Comparison of ENCODE assay signal across 1 cellular context in the genomic region with DNA sequence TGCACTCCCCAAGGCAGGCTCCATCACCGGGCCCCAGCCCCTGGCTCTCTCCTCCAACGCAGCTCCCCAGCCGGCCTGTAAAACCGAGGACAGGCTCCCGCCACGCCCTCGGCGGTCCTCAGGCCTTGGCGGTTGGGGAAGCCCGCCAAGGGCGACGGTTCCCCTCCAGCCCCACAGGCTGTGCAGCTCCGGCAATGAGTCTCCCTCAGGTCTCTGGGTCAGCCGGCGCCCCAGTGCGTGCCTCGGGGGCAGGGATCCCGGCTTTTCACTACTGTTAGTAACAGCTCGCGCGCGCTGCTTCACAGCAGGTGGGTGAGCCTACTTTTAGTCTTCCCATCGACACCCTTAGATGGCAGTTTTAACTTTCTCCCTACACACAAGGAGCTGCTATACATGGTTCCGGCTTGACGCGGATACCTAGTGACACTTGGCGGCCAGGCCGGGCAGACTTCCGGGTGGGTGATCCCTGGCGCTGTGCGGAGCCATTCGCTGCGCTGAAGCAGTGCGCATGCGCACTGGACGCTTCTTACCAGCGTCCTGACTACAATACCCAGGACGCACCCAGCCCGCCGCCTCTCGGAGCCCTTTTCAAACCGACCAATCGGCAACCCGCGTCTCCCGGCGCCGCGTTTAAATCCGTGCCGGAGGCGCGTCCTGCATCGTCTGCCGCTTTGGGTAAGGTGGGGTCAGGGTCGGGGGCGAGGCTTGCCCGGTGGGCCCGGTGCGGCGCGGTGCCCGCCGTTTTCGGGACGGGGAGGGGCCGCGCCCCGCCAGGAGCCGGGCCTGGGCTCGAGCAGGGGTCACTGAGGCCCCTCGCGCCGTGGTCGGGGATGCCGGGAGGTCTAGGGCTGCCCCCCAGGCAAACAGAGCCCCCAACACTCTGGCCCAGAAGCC.
TF ChIP-seq lines count a peak whose summit lies in the region.

A gene with protein sequence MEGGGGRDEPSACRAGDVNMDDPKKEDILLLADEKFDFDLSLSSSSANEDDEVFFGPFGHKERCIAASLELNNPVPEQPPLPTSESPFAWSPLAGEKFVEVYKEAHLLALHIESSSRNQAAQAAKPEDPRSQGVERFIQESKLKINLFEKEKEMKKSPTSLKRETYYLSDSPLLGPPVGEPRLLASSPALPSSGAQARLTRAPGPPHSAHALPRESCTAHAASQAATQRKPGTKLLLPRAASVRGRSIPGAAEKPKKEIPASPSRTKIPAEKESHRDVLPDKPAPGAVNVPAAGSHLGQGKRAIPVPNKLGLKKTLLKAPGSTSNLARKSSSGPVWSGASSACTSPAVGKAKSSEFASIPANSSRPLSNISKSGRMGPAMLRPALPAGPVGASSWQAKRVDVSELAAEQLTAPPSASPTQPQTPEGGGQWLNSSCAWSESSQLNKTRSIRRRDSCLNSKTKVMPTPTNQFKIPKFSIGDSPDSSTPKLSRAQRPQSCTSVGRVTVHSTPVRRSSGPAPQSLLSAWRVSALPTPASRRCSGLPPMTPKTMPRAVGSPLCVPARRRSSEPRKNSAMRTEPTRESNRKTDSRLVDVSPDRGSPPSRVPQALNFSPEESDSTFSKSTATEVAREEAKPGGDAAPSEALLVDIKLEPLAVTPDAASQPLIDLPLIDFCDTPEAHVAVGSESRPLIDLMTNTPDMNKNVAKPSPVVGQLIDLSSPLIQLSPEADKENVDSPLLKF (plus strand): TSS at position 614 of the 894 bp plus-strand sequence. CDS start 531 bp downstream, outside the sequence.

TF ChIP-seq in K562, 482 proteins besides CTCF, POLR2A, EP300 and RAD21 (continued from another document and continues in another):
- TF ChIP-seq, protein P1, sequence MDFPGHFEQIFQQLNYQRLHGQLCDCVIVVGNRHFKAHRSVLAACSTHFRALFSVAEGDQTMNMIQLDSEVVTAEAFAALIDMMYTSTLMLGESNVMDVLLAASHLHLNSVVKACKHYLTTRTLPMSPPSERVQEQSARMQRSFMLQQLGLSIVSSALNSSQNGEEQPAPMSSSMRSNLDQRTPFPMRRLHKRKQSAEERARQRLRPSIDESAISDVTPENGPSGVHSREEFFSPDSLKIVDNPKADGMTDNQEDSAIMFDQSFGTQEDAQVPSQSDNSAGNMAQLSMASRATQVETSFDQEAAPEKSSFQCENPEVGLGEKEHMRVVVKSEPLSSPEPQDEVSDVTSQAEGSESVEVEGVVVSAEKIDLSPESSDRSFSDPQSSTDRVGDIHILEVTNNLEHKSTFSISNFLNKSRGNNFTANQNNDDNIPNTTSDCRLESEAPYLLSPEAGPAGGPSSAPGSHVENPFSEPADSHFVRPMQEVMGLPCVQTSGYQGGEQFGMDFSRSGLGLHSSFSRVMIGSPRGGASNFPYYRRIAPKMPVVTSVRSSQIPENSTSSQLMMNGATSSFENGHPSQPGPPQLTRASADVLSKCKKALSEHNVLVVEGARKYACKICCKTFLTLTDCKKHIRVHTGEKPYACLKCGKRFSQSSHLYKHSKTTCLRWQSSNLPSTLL (IDR thresholded peaks at IDR 0.05), result no peak
- TF ChIP-seq TEAD1 (CRISPR knock-in tag; IDR thresholded peaks at IDR 0.05) (no peak), EWSR1 (IDR thresholded peaks at IDR 0.05; ENCODE audit: borderline replicate concordance, low read depth, partially characterized antibody) (no peak), ZNF609 (CRISPR knock-in tag; IDR thresholded peaks at IDR 0.05; ENCODE audit: borderline replicate concordance) (no peak), HSF4 (CRISPR knock-in tag; IDR thresholded peaks at IDR 0.05; ENCODE audit: borderline replicate concordance) (no peak), BCL6 (CRISPR knock-in tag; IDR thresholded peaks at IDR 0.05) (no peak), TAF15 (IDR thresholded peaks at IDR 0.05; ENCODE audit: low read depth, low read length) (no peak), MCM2 (IDR thresholded peaks at IDR 0.05; ENCODE audit: low read depth) (no peak), ZC3H8 (IDR thresholded peaks at IDR 0.05) (no peak), EP400 (IDR thresholded peaks at IDR 0.05) (peak; percentile 86), GTF2F1 (IDR thresholded peaks at IDR 0.05; ENCODE audit: low read depth, low read length) (peak; percentile 48; the same call in 1 of the 2 replicates), CBX5 (IDR thresholded peaks at IDR 0.05; ENCODE audit: borderline replicate concordance, low read depth) (no peak), ZKSCAN1 (IDR thresholded peaks at IDR 0.05; ENCODE audit: low read depth, low read length) (peak; percentile 57), TAF1 (IDR thresholded peaks at IDR 0.05; ENCODE audit: control insufficient read depth, extremely low read depth, insufficient read depth, low read length, severe bottlenecking) (peak; percentile 76), NFIC (IDR thresholded peaks at IDR 0.05) (peak; percentile 12; the same call in 1 of the 2 replicates), RFX5 (IDR thresholded peaks at IDR 0.05; ENCODE audit: low read depth, low read length) (no peak), GTF2A2 (tag; IDR thresholded peaks at IDR 0.05) (no peak), NRF1 (conservative IDR thresholded peaks at IDR 0.05 in 1 of 2, IDR thresholded peaks at IDR 0.05 in 1 of 2) (peak; percentile 98 to 99), ZNF445 (CRISPR knock-in tag; IDR thresholded peaks at IDR 0.05; ENCODE audit: low read depth) (no peak), KHSRP (IDR thresholded peaks at IDR 0.05) (no peak), ZNF324 (CRISPR knock-in tag; IDR thresholded peaks at IDR 0.05) (no peak), ZBTB9 (CRISPR knock-in tag; IDR thresholded peaks at IDR 0.05) (no peak), ZNF551 (CRISPR knock-in tag; IDR thresholded peaks at IDR 0.05) (no peak), MYC (IDR thresholded peaks at IDR 0.05; ENCODE audit: low read depth, low read length) (peak; percentile 51; the same call in 1 of the 2 replicates), MYC (CRISPR knock-in tag; IDR thresholded peaks at IDR 0.05; ENCODE audit: borderline replicate concordance, low read depth) (no peak), ZNF592 (IDR thresholded peaks at IDR 0.05) (peak; percentile 70; the same call in 1 of the 2 replicates)
- TF ChIP-seq, protein P2, sequence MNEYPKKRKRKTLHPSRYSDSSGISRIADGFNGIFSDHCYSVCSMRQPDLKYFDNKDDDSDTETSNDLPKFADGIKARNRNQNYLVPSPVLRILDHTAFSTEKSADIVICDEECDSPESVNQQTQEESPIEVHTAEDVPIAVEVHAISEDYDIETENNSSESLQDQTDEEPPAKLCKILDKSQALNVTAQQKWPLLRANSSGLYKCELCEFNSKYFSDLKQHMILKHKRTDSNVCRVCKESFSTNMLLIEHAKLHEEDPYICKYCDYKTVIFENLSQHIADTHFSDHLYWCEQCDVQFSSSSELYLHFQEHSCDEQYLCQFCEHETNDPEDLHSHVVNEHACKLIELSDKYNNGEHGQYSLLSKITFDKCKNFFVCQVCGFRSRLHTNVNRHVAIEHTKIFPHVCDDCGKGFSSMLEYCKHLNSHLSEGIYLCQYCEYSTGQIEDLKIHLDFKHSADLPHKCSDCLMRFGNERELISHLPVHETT (CRISPR knock-in tag; conservative IDR thresholded peaks at IDR 0.05 in 1 of 2, IDR thresholded peaks at IDR 0.05 in 1 of 2), result no peak
- TF ChIP-seq, protein P3, sequence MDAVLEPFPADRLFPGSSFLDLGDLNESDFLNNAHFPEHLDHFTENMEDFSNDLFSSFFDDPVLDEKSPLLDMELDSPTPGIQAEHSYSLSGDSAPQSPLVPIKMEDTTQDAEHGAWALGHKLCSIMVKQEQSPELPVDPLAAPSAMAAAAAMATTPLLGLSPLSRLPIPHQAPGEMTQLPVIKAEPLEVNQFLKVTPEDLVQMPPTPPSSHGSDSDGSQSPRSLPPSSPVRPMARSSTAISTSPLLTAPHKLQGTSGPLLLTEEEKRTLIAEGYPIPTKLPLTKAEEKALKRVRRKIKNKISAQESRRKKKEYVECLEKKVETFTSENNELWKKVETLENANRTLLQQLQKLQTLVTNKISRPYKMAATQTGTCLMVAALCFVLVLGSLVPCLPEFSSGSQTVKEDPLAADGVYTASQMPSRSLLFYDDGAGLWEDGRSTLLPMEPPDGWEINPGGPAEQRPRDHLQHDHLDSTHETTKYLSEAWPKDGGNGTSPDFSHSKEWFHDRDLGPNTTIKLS (IDR thresholded peaks at IDR 0.05; ENCODE audit: borderline replicate concordance, low read depth), result peak; percentile 75
- TF ChIP-seq, protein P4, sequence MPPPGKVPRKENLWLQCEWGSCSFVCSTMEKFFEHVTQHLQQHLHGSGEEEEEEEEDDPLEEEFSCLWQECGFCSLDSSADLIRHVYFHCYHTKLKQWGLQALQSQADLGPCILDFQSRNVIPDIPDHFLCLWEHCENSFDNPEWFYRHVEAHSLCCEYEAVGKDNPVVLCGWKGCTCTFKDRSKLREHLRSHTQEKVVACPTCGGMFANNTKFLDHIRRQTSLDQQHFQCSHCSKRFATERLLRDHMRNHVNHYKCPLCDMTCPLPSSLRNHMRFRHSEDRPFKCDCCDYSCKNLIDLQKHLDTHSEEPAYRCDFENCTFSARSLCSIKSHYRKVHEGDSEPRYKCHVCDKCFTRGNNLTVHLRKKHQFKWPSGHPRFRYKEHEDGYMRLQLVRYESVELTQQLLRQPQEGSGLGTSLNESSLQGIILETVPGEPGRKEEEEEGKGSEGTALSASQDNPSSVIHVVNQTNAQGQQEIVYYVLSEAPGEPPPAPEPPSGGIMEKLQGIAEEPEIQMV (tag; conservative IDR thresholded peaks at IDR 0.05; ENCODE audit: low read depth), result no peak
- TF ChIP-seq, protein P5, sequence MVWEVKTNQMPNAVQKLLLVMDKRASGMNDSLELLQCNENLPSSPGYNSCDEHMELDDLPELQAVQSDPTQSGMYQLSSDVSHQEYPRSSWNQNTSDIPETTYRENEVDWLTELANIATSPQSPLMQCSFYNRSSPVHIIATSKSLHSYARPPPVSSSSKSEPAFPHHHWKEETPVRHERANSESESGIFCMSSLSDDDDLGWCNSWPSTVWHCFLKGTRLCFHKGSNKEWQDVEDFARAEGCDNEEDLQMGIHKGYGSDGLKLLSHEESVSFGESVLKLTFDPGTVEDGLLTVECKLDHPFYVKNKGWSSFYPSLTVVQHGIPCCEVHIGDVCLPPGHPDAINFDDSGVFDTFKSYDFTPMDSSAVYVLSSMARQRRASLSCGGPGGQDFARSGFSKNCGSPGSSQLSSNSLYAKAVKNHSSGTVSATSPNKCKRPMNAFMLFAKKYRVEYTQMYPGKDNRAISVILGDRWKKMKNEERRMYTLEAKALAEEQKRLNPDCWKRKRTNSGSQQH (CRISPR knock-in tag; IDR thresholded peaks at IDR 0.05), result no peak
